In genomic region chr20:33456916-33457642, GRCh38 we compare ENCODE assay signal across 8 cellular contexts. TPM values are rescaled to one million over a fixed set of nuclear protein-coding genes. Genes with fewer than 3 reads are reported as not detected.
A peak's percentile ranks its signal among the peaks of the same experiment; 100 is the strongest.
DNase-seq lines count a peak whose midpoint lies in the region; ATAC-seq and TF ChIP-seq lines count a peak whose summit lies in the region.
"Not testable (repeated sequence)": the region's sequence is repeated elsewhere in the genome, so short reads cannot be mapped to it uniquely, and the experiment has no call there.

No MANE protein-coding gene starts in this region.

- not testable (repeated sequence) for H3K4me1 Mint-ChIP-seq in osteocyte (ENCODE audit: unreplicated experiment)

- H3K27ac Mint-ChIP-seq in osteocyte (ENCODE audit: unreplicated experiment): not testable (repeated sequence)

- peak; percentile 96 for TF ChIP-seq CTCF in VCaP (conservative IDR thresholded peaks at IDR 0.05)
- TF ChIP-seq CTCF in osteocyte (IDR thresholded peaks at IDR 0.05): peak; percentile 92

- not testable (repeated sequence) for H3K36me3 Mint-ChIP-seq in osteocyte (ENCODE audit: unreplicated experiment)

- DNase-seq in DMS79 treated with DMSO at 0.1 percent for 48 hours (lab: John Stamatoyannopoulos, UW) (peak; percentile 67), NCI-H510A (lab: John Stamatoyannopoulos, UW) (peak; percentile 49), anterior cingulate cortex (lab: John Stamatoyannopoulos, UW) (peak in 53 of 58 donors; percentile 10 to 82 (median 62)), Right ventricle myocardium superior (peak; percentile 88), osteocyte (ENCODE audit: extremely low spot score, unreplicated experiment) (peak; percentile 94)
- peak; percentile 87 for DNase-seq in stimulated activated naive CD8-positive, alpha-beta T cell treated with anti-CD3 and anti-CD28 coated beads, Interleukin-15, Interleukin-2, amounts not matched to agents 100 U/mL and 50 U/mL, for 24 hours

- H3K27me3 Mint-ChIP-seq in osteocyte (ENCODE audit: unreplicated experiment): not testable (repeated sequence)

- H3K9me3 Mint-ChIP-seq in osteocyte (ENCODE audit: unreplicated experiment): not testable (repeated sequence)

- ATAC-seq in HG03439 (IDR thresholded peaks at IDR 0.05; ENCODE audit: unreplicated experiment) (peak; percentile 53), Right ventricle myocardium superior (ENCODE audit: poor library complexity) (peak; percentile 95)
- ATAC-seq in stimulated activated naive CD8-positive, alpha-beta T cell treated with anti-CD3 and anti-CD28 coated beads, Interleukin-15, Interleukin-2, amounts not matched to agents 100 U/mL and 50 U/mL, for 24 hours: peak; percentile 86

- intact Hi-C loops in Right ventricle myocardium superior (cut with DNase I): loop anchor here (10.0 kb wide), 1 partner anchor 278 kb away; the partner anchor contains the start of gene ZNF341

- not testable (repeated sequence) for H3K4me3 Mint-ChIP-seq in osteocyte (ENCODE audit: unreplicated experiment)

- peak overlapping the region; percentile 32; the same call in 1 of the 2 replicates for H3K27ac ChIP-seq in VCaP

RNA-seq across cellular contexts. Expression of gene SNTA1, which starts 13.5 kb away (rescaled TPM):
- total RNA-seq in Right ventricle myocardium superior (215 TPM), osteocyte (28.9 and 33.8 TPM in 2 replicates)

RNA-seq across cellular contexts. Expression of gene CBFA2T2, which starts 32.8 kb away (rescaled TPM):
- total RNA-seq in Right ventricle myocardium superior (9.1 TPM), osteocyte (19.6 and 19.9 TPM in 2 replicates)

RNA-seq across cellular contexts. Expression of gene CDK5RAP1, which starts 55.8 kb away (rescaled TPM):
- total RNA-seq in Right ventricle myocardium superior (19.8 TPM), osteocyte (25.1 and 25.3 TPM in 2 replicates)

Comparison
In these comparisons a context has a peak if more than half of its experiments do, and no peak if none do; other contexts are left out.
1. Peak in every context shown above with its lines: DNase-seq, ATAC-seq and H3K27ac ChIP-seq.